ENCODE assay signal across 8 cellular contexts in the genomic region with DNA sequence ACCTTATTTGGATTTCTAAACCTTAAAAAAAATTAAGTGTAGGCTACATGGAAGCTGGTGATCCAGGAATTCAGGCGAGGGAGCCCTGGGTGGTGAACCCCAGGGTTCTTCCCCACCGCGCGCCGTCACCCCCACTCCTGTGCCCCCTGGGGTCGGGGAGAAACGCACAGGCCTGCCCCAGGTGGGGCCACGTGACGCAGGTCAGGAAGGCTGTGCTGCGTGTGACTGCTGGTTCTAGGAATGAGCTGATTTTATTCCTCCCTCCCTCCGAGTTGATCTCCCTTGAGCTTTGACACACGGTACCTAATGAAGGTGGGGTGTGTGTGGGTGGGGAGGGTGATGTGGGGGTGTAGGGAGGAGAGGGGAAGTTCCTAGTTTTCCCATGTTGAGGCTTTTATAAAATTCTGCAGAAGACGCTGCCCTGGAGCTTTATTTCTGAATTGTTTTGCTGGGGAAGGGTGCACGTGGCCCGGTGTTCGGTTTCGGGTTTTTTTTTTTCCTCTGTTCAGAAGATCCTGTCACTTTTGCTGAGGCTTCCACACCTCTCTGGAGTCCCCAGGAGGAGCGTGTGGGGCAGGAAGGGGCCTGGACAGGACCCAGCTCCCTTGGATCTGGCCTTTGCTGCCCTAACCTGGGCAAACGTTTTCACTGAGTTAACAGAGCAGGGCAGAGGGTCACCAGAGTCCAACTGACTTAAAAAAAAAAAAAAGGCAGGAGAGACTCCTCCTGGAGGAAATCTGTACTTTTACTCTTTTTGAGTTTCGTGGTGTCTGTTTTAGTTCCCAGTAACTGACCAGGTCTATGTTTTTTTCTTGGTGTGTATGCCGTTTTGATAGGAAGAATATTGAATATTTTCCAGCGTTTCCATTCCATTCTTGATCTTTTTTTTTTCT. TPM values are rescaled to one million over a fixed set of nuclear protein-coding genes. Genes with fewer than 3 reads are reported as not detected.
DNase-seq lines count a peak whose midpoint lies in the region; ATAC-seq and TF ChIP-seq lines count a peak whose summit lies in the region.

No MANE protein-coding gene starts in this region.

- intact Hi-C loops in Calu3 (cut with micrococcal nuclease; ENCODE audit: unreplicated experiment), result loop anchor here (5.0 kb wide), 2 partner anchors 55 to 75 kb away; a partner anchor contains a TSS
- intact Hi-C loops in tibial artery (cut with DNase I; ENCODE audit: low total_unique reads), result loop anchor here (5.0 to 10.0 kb wide), 3 partner anchors 55 to 1827 kb away; a partner anchor contains a TSS

- H3K36me3 Mint-ChIP-seq in Calu3 (ENCODE audit: insufficient read depth, unreplicated experiment), result peaks cover 58% of the 10 kb centered on the region
- H3K36me3 Mint-ChIP-seq in T-helper 17 cell (ENCODE audit: low read depth), result no peaks in the 10 kb centered on the region

- H3K4me1 ChIP-seq in mesodermal cell (ENCODE audit: control insufficient read depth, insufficient read depth, low read length, poor library complexity, severe bottlenecking) (peaks cover 18% of the 10 kb centered on the region), tibial artery (peaks cover 0 to 64% (median 24%) of the 10 kb centered on the region in 4 donors)

- DNase-seq in Calu3, result peak; percentile 47
- no peak for DNase-seq in T-helper 17 cell
- DNase-seq in choroid plexus epithelial cell (ENCODE audit: low read depth), result peak; percentile 20
- peak in 1 of 2 donors; percentile 78 for DNase-seq in tibial artery
- DNase-seq in NK-92 (lab: John Stamatoyannopoulos, UW; ENCODE audit: unreplicated experiment), result no peak

- BruUV-seq in Calu3 (replicated peaks; lab: Mats Ljungman, UMichigan), result TSS peak; percentile 35

- H3K9me3 ChIP-seq in T-helper 17 cell (ENCODE audit: control insufficient read depth, low read length, poor library complexity, severe bottlenecking) (no peaks in the 10 kb centered on the region), mesodermal cell (ENCODE audit: control insufficient read depth, low read length) (no peaks in the 10 kb centered on the region), tibial artery (no peaks in the 10 kb centered on the region)

- CTCF ChIA-PET in Calu3 (lab: Charles Lee), result interaction anchor here (0.6 to 2.3 kb wide), 16 partner anchors 11 to 160 kb away, joined by 3 to 24 read pairs (median 4); a partner anchor contains a TSS

- H3K27me3 ChIP-seq in tibial artery, result no peaks in the 10 kb centered on the region

- H3K27me3 Mint-ChIP-seq in Calu3 (ENCODE audit: unreplicated experiment) (peaks cover 12% of the 10 kb centered on the region), T-helper 17 cell (no peaks in the 10 kb centered on the region)

- no peak for TF ChIP-seq CTCF in Calu3 (IDR thresholded peaks at IDR 0.05; ENCODE audit: unreplicated experiment)
- peak; percentile 22 for TF ChIP-seq CTCF in choroid plexus epithelial cell (conservative IDR thresholded peaks at IDR 0.05; ENCODE audit: low read depth, low read length)
- peak in 1 of 2 experiments; percentile 23 for TF ChIP-seq CTCF in tibial artery (IDR thresholded peaks at IDR 0.05)

- H3K36me3 ChIP-seq in mesodermal cell (ENCODE audit: control insufficient read depth, insufficient read depth, low read length) (no peaks in the 10 kb centered on the region), tibial artery (no peaks in the 10 kb centered on the region)

- peaks cover 35% of the 10 kb centered on the region for H3K4me1 Mint-ChIP-seq in Calu3 (ENCODE audit: low read depth, unreplicated experiment)
- H3K4me1 Mint-ChIP-seq in T-helper 17 cell, result peaks cover 36% of the 10 kb centered on the region

- H3K4me3 Mint-ChIP-seq in Calu3 (ENCODE audit: low read depth, unreplicated experiment), result peak overlapping the region; percentile 73
- peak overlapping the region; percentile 96 for H3K4me3 Mint-ChIP-seq in T-helper 17 cell

- H3K4me3 ChIP-seq in choroid plexus epithelial cell (ENCODE audit: low read depth, low read length) (peak overlapping the region; percentile 70), mesodermal cell (ENCODE audit: extremely low read depth, insufficient read depth, low read length, poor library complexity, severe bottlenecking) (peak overlapping the region; percentile 62), tibial artery (peak overlapping the region; percentile 90 to 91)

- H3K27ac Mint-ChIP-seq in Calu3 (ENCODE audit: unreplicated experiment), result peak overlapping the region; percentile 40
- H3K27ac Mint-ChIP-seq in T-helper 17 cell, result peak overlapping the region; percentile 87

- 0% methylated on average over 6 to 8 of the region's 22 CpGs for WGBS in mesodermal cell (ENCODE audit: insufficient coverage in 2 of 2), 2 experiments

- H3K9me3 Mint-ChIP-seq in Calu3 (ENCODE audit: low read depth, unreplicated experiment), result no peaks in the 10 kb centered on the region

- H3K27ac ChIP-seq in mesodermal cell (ENCODE audit: low read depth, low read length, severe bottlenecking) (peak overlapping the region; percentile 49), tibial artery (peak overlapping the region; percentile 87 to 95)

- ATAC-seq in HG02642 (IDR thresholded peaks at IDR 0.05; ENCODE audit: poor library complexity, unreplicated experiment) (peak; percentile 13), T-helper 17 cell (peak; percentile 36), HG03039 (IDR thresholded peaks at IDR 0.05; ENCODE audit: unreplicated experiment) (no peak)

RNA-seq across cellular contexts. Expression of a gene that starts 55.8 kb away (rescaled TPM):
- total RNA-seq in Calu3 (2022) (45.3 and 46.2 TPM in 2 replicates), T-helper 17 cell (10 to 100 TPM; 39.1 to 40.9 TPM)
- polyA plus RNA-seq in mesodermal cell (2013, experiment 1 of 2), result 39.8 TPM
- polyA plus RNA-seq in mesodermal cell (2013, experiment 2 of 2), result 36.2 TPM

Comparison
In these comparisons a context has a peak if more than half of its experiments do, and no peak if none do; other contexts are left out.
1. DNase-seq: peak in Calu3 (single experiment) and choroid plexus epithelial cell (single experiment); none in T-helper 17 cell (0 of 3) and NK-92 (single experiment).
2. Peak in every context shown above with its lines, with median percentiles within 50 percentile points of each other: H3K4me3 ChIP-seq.